Comparison of ENCODE assay signal across 10 cellular contexts in the genomic region with DNA sequence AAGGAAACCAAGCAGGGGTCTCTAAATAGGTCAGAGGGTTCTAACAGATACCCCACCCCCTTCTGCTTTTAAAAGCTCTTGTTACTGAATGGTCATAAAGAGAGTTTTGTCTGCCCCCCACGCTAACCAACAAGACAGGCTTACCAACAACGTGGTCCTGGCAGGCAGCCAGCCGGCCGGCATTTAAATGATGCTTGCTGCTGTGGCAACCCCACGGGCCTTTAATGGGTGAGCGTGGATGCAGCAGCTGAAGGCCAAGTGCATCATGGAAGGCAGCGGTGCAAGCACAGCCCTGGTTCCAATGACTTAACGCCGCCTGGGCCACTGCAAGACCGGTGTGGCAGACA. TPM values are rescaled to one million over a fixed set of nuclear protein-coding genes. Genes with fewer than 3 reads are reported as not detected.
DNase-seq lines count a peak whose midpoint lies in the region; ATAC-seq and TF ChIP-seq lines count a peak whose summit lies in the region.
"Had no signal": no experiment of that assay in that cellular context is flagged by ENCODE, and none has a peak within 500 bp of the region (broad histone marks: within the 10 kb centered on the region; RNA-seq: fewer than 3 reads in every experiment).

No MANE protein-coding gene starts in this region.

- H3K36me3 Mint-ChIP-seq in Calu3 (ENCODE audit: insufficient read depth, unreplicated experiment), result no peaks in the 10 kb centered on the region

- peaks cover 8 to 13% of the 10 kb centered on the region in 2 donors for H3K4me1 ChIP-seq in thyroid gland

- no peak overlapping the region for H3K27ac ChIP-seq in thyroid gland

- no peak for ATAC-seq in HG02759 (IDR thresholded peaks at IDR 0.05; ENCODE audit: unreplicated experiment)
- ATAC-seq: activated T-cell treated with anti-CD3 and anti-CD28 coated beads, Interleukin-2, amount 50 U/mL, for 72 hours had no signal

- H3K36me3 ChIP-seq in thyroid gland, result no peaks in the 10 kb centered on the region

- no peak for TF ChIP-seq CTCF in Calu3 (IDR thresholded peaks at IDR 0.05; ENCODE audit: unreplicated experiment)
- no peak for TF ChIP-seq CTCF in thyroid gland (IDR thresholded peaks at IDR 0.05)

- intact Hi-C loops in Calu3 (cut with micrococcal nuclease; ENCODE audit: unreplicated experiment), result no loop called here
- intact Hi-C loops in thyroid gland (cut with DNase I), result loop anchor here (10.0 kb wide), 1 partner anchor 123 kb away; a partner anchor contains a TSS

- CTCF ChIA-PET in Calu3 (lab: Charles Lee), result interaction anchor here (0.5 kb wide), 1 partner anchor 1764 kb away, joined by 3 read pairs; no protein-coding TSS in a partner anchor

- H3K27me3 Mint-ChIP-seq in Calu3 (ENCODE audit: unreplicated experiment), result peaks cover 20% of the 10 kb centered on the region

- no TSS peak for BruUV-seq in Calu3 (replicated peaks; lab: Mats Ljungman, UMichigan)

- peak overlapping the region; percentile 26 for H3K4me3 Mint-ChIP-seq in Calu3 (ENCODE audit: low read depth, unreplicated experiment)
- H3K4me3 Mint-ChIP-seq: activated T-cell treated with anti-CD3 and anti-CD28 coated beads, Interleukin-2, amount 50 U/mL, for 72 hours had no signal

- H3K4me1 Mint-ChIP-seq in Calu3 (ENCODE audit: low read depth, unreplicated experiment), result peaks cover 52% of the 10 kb centered on the region

- H3K4me3 ChIP-seq in thyroid gland (replicated peaks in 1 of 3), result no peak overlapping the region

- H3K27ac Mint-ChIP-seq in Calu3 (ENCODE audit: unreplicated experiment), result no peak overlapping the region
- H3K27ac Mint-ChIP-seq: activated T-cell treated with anti-CD3 and anti-CD28 coated beads, Interleukin-2, amount 50 U/mL, for 72 hours had no signal

- H3K27me3 ChIP-seq in thyroid gland, result no peaks in the 10 kb centered on the region

- no peaks in the 10 kb centered on the region for H3K9me3 ChIP-seq in thyroid gland

- WGBS in thyroid gland, 2 donors, result 61 to 68% methylated on average over 7 to 10 of the region's 10 CpGs

- peak; percentile 56 for DNase-seq in Calu3
- peak; percentile 87 for DNase-seq in NCI-H1092 treated with DMSO at 0.1 percent for 48 hours (lab: John Stamatoyannopoulos, UW)
- DNase-seq in amygdala (lab: John Stamatoyannopoulos, UW), result peak in 52 of 56 donors; percentile 12 to 94 (median 60)
- peak; percentile 30 for DNase-seq in myocyte (ENCODE audit: low read depth)
- DNase-seq in stimulated activated CD4-positive, alpha-beta T cell treated with anti-CD3 and anti-CD28 coated beads, Interleukin-15, amount 100 ng/mL, for 24 hours, result no peak
- DNase-seq in thyroid gland, result no peak
- no peak for DNase-seq in AG20443 (ENCODE audit: low spot score)
- DNase-seq: activated T-cell treated with anti-CD3 and anti-CD28 coated beads, Interleukin-2, amount 50 U/mL, for 72 hours; Kasumi-1 had no signal

- TF ChIP-seq POLR2A in thyroid gland (IDR thresholded peaks at IDR 0.05), result no peak

- no peaks in the 10 kb centered on the region for H3K9me3 Mint-ChIP-seq in Calu3 (ENCODE audit: low read depth, unreplicated experiment)
- H3K9me3 Mint-ChIP-seq: activated T-cell treated with anti-CD3 and anti-CD28 coated beads, Interleukin-2, amount 50 U/mL, for 72 hours had no signal

RNA-seq across cellular contexts. Expression of a gene that starts 29.7 kb away (rescaled TPM):
- total RNA-seq in Calu3 (2022), result 1.9 and 2.3 TPM in 2 replicates
- total RNA-seq in myocyte, result 18.7 and 19.0 TPM in 2 replicates
- polyA plus RNA-seq in myocyte (2012), result 38.1 TPM
- total RNA-seq in thyroid gland, result 10 to 100 TPM; 33.9 to 72.7 (median 40.8) TPM

Comparison
In these comparisons a context has a peak if more than half of its experiments do, and no peak if none do; other contexts are left out.
1. DNase-seq: peak in Calu3 (single experiment), NCI-H1092 treated with DMSO at 0.1 percent for 48 hours (single experiment), amygdala (52 of 56) and myocyte (single experiment); none in stimulated activated CD4-positive, alpha-beta T cell treated with anti-CD3 and anti-CD28 coated beads, Interleukin-15, amount 100 ng/mL, for 24 hours (single experiment), thyroid gland (0 of 2) and AG20443 (single experiment).